In the genomic region with DNA sequence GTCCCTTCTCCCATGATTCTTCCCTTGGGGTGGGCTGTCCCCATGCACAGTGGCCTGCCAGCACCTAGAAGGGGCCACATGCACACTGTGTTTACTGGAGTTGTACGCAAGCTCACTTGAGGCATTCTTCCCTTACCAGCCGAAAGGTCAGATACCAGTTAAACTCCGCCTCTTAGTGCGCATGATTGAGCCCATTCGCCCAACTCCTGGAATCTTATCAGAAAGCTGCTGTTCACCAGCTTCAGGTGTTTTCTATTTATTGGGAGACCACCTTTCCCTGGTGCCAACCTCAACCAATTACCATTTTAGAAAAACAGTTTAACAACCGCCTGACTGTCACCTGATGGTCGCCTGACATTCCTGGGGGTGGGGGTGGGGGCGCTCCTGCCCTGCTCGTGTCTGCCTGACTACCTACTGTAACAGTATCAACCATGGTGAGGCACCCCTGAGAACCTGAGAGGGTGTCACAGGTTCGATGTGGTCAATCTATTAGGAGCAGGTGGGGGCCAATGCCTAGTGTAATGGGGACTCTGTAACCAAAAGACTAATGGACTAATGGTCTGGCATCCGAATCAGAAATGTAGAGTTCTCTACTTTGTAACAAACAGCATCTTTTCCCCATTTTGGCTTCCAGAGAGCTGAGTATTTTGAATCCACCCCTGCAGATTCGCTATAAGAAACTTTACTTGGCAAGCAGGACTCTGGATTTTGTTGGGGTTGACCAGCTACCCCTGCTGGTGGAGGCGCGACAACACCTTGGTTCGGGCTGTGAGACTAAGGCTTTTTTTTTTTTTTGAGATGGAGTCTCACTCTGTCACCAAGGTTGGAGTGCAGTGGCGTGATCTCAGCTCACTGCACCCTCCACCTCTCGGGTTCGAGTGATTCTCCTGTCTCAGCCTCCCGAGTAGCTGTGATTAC, we compare ENCODE assay signal across 1 cellular context.
TF ChIP-seq lines count a peak whose summit lies in the region.

No MANE protein-coding gene starts in this region.

TF ChIP-seq in K562, 482 proteins besides CTCF, POLR2A, EP300 and RAD21 (continued from another document):
- TF ChIP-seq, protein P1, sequence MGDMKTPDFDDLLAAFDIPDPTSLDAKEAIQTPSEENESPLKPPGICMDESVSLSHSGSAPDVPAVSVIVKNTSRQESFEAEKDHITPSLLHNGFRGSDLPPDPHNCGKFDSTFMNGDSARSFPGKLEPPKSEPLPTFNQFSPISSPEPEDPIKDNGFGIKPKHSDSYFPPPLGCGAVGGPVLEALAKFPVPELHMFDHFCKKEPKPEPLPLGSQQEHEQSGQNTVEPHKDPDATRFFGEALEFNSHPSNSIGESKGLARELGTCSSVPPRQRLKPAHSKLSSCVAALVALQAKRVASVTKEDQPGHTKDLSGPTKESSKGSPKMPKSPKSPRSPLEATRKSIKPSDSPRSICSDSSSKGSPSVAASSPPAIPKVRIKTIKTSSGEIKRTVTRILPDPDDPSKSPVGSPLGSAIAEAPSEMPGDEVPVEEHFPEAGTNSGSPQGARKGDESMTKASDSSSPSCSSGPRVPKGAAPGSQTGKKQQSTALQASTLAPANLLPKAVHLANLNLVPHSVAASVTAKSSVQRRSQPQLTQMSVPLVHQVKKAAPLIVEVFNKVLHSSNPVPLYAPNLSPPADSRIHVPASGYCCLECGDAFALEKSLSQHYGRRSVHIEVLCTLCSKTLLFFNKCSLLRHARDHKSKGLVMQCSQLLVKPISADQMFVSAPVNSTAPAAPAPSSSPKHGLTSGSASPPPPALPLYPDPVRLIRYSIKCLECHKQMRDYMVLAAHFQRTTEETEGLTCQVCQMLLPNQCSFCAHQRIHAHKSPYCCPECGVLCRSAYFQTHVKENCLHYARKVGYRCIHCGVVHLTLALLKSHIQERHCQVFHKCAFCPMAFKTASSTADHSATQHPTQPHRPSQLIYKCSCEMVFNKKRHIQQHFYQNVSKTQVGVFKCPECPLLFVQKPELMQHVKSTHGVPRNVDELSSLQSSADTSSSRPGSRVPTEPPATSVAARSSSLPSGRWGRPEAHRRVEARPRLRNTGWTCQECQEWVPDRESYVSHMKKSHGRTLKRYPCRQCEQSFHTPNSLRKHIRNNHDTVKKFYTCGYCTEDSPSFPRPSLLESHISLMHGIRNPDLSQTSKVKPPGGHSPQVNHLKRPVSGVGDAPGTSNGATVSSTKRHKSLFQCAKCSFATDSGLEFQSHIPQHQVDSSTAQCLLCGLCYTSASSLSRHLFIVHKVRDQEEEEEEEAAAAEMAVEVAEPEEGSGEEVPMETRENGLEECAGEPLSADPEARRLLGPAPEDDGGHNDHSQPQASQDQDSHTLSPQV (IDR thresholded peaks at IDR 0.05), result no peak
- TF ChIP-seq, protein P2, sequence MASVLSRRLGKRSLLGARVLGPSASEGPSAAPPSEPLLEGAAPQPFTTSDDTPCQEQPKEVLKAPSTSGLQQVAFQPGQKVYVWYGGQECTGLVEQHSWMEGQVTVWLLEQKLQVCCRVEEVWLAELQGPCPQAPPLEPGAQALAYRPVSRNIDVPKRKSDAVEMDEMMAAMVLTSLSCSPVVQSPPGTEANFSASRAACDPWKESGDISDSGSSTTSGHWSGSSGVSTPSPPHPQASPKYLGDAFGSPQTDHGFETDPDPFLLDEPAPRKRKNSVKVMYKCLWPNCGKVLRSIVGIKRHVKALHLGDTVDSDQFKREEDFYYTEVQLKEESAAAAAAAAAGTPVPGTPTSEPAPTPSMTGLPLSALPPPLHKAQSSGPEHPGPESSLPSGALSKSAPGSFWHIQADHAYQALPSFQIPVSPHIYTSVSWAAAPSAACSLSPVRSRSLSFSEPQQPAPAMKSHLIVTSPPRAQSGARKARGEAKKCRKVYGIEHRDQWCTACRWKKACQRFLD (CRISPR knock-in tag; IDR thresholded peaks at IDR 0.05), result no peak
- TF ChIP-seq PCBP1 (IDR thresholded peaks at IDR 0.05; ENCODE audit: low read depth, low read length, poor library complexity, severe bottlenecking) (no peak), SMARCE1 (IDR thresholded peaks at IDR 0.05) (no peak), CBX1 (IDR thresholded peaks at IDR 0.05; ENCODE audit: low read depth) (no peak), ZNF197 (CRISPR knock-in tag; IDR thresholded peaks at IDR 0.05; ENCODE audit: low read depth) (no peak), MTF1 (CRISPR knock-in tag; IDR thresholded peaks at IDR 0.05; ENCODE audit: borderline replicate concordance) (no peak), SPI1 (IDR thresholded peaks at IDR 0.05; ENCODE audit: borderline replicate concordance, low read depth, low read length) (no peak), ZBTB17 (CRISPR knock-in tag; IDR thresholded peaks at IDR 0.05) (no peak), TEAD4 (IDR thresholded peaks at IDR 0.05; ENCODE audit: low read length) (no peak), TEAD4 (CRISPR knock-in tag; IDR thresholded peaks at IDR 0.05; ENCODE audit: borderline replicate concordance) (no peak), KLF13 (tag; IDR thresholded peaks at IDR 0.05; ENCODE audit: borderline replicate concordance, low read depth) (no peak)
- TF ChIP-seq, protein P3, sequence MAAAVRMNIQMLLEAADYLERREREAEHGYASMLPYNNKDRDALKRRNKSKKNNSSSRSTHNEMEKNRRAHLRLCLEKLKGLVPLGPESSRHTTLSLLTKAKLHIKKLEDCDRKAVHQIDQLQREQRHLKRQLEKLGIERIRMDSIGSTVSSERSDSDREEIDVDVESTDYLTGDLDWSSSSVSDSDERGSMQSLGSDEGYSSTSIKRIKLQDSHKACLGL (CRISPR knock-in tag; IDR thresholded peaks at IDR 0.05; ENCODE audit: borderline replicate concordance, poor library complexity, severe bottlenecking), result no peak
- TF ChIP-seq, protein P4, sequence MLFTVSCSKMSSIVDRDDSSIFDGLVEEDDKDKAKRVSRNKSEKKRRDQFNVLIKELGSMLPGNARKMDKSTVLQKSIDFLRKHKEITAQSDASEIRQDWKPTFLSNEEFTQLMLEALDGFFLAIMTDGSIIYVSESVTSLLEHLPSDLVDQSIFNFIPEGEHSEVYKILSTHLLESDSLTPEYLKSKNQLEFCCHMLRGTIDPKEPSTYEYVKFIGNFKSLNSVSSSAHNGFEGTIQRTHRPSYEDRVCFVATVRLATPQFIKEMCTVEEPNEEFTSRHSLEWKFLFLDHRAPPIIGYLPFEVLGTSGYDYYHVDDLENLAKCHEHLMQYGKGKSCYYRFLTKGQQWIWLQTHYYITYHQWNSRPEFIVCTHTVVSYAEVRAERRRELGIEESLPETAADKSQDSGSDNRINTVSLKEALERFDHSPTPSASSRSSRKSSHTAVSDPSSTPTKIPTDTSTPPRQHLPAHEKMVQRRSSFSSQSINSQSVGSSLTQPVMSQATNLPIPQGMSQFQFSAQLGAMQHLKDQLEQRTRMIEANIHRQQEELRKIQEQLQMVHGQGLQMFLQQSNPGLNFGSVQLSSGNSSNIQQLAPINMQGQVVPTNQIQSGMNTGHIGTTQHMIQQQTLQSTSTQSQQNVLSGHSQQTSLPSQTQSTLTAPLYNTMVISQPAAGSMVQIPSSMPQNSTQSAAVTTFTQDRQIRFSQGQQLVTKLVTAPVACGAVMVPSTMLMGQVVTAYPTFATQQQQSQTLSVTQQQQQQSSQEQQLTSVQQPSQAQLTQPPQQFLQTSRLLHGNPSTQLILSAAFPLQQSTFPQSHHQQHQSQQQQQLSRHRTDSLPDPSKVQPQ (CRISPR knock-in tag; IDR thresholded peaks at IDR 0.05; ENCODE audit: borderline replicate concordance), result no peak
TF ChIP-seq in K562: peak in this region for 3.
